ENCODE assay signal across 32 cellular contexts in genomic region chrX:70012756-70013155, GRCh38. TPM values are rescaled to one million over a fixed set of nuclear protein-coding genes. Genes with fewer than 3 reads are reported as not detected.
"Had no signal": no experiment of that assay in that cellular context is flagged by ENCODE, and none has a peak within 500 bp of the region (broad histone marks: within the 10 kb centered on the region; RNA-seq: fewer than 3 reads in every experiment).

No MANE protein-coding gene starts in this region.

- H3K27me3 ChIP-seq: gastroesophageal sphincter, right lobe of liver, testis, transverse colon had no signal

- H3K9me3 ChIP-seq: gastroesophageal sphincter, right lobe of liver, testis, transverse colon had no signal

- H3K36me3 ChIP-seq: gastroesophageal sphincter, right lobe of liver, transverse colon had no signal

- ATAC-seq: activated naive CD8-positive, alpha-beta T cell treated with anti-CD3 and anti-CD28 coated beads, Interleukin-2, amount 50 U/mL, for 24 hours; naive thymus-derived CD4-positive, alpha-beta T cell; right lobe of liver; T-helper 17 cell had no signal

- H3K4me1 ChIP-seq: right lobe of liver, testis, transverse colon had no signal

- H3K4me3 ChIP-seq: gastroesophageal sphincter, right lobe of liver, testis, transverse colon had no signal

- H3K27ac ChIP-seq: parathyroid adenoma, right lobe of liver, testis, transverse colon had no signal

- DNase-seq: activated CD4-positive, alpha-beta memory T cell treated with anti-CD3 and anti-CD28 coated beads, Interleukin-2, amount 10 ng/mL, durations not matched to agents 7 days and 5 days; activated CD4-positive, alpha-beta T cell treated with anti-CD3 and anti-CD28 coated beads for 1 hour; activated CD4-positive, alpha-beta T cell treated with anti-CD3 and anti-CD28 coated beads, Interleukin-2, amount 10 ng/mL, durations not matched to agents 7 days and 5 days; activated naive CD8-positive, alpha-beta T cell treated with anti-CD3 and anti-CD28 coated beads, Interleukin-2, amount 50 U/mL, for 24 hours; activated T-cell treated with anti-CD3 and anti-CD28 coated beads, Interleukin-2, amount 50 U/mL, for 48 hours; amygdala; central memory CD4-positive, alpha-beta T cell; hypothalamus; kidney glomerular epithelial cell; mammary epithelial cell; midbrain; naive thymus-derived CD4-positive, alpha-beta T cell; nucleus accumbens; right lobe of liver; stimulated activated CD4-positive, alpha-beta T cell treated with anti-CD3 and anti-CD28 coated beads, Interleukin-2, amount 100 ng/mL, for 48 hours; stimulated activated naive CD4-positive, alpha-beta T cell treated with Interleukin-2 at 50 U/mL for 16 hours; T-helper 17 cell; T1000; transverse colon had no signal

RNA-seq across cellular contexts. Expression of gene AWAT2, which starts 37.0 kb away (rescaled TPM):
- total RNA-seq: activated CD4-positive, alpha-beta memory T cell treated with anti-CD3 and anti-CD28 coated beads, Interleukin-2, amount 10 ng/mL, durations not matched to agents 7 days and 5 days; activated CD4-positive, alpha-beta T cell treated with anti-CD3 and anti-CD28 coated beads, Interleukin-2, amount 10 ng/mL, durations not matched to agents 7 days and 5 days; activated T-helper 2 cell treated with anti-CD3 and anti-CD28 coated beads, Interferon-gamma antibody, Interleukin-2, Interleukin-4, amounts not matched to agents 10 μg/mL and 5 μg/mL and 100 μg/mL, durations not matched to agents 14 hours and 24 hours and 36 hours; fibroblast of lung; fibroblast of villous mesenchyme; gastroesophageal sphincter; liver; naive thymus-derived CD4-positive, alpha-beta T cell; right lobe of liver; skeletal muscle tissue; T-helper 17 cell; transverse colon; urinary bladder had no signal
- polyA plus RNA-seq: esophagus; fibroblast of lung; liver; mammary epithelial cell; naive thymus-derived CD4-positive, alpha-beta T cell; neural cell; urinary bladder had no signal

RNA-seq across cellular contexts. Expression of gene OTUD6A, which starts 49.5 kb away (rescaled TPM):
- total RNA-seq: activated CD4-positive, alpha-beta memory T cell treated with anti-CD3 and anti-CD28 coated beads, Interleukin-2, amount 10 ng/mL, durations not matched to agents 7 days and 5 days; activated CD4-positive, alpha-beta T cell treated with anti-CD3 and anti-CD28 coated beads, Interleukin-2, amount 10 ng/mL, durations not matched to agents 7 days and 5 days; activated T-helper 2 cell treated with anti-CD3 and anti-CD28 coated beads, Interferon-gamma antibody, Interleukin-2, Interleukin-4, amounts not matched to agents 10 μg/mL and 5 μg/mL and 100 μg/mL, durations not matched to agents 14 hours and 24 hours and 36 hours; endothelial cell of umbilical vein; fibroblast of lung; fibroblast of villous mesenchyme; gastroesophageal sphincter; liver; mammary epithelial cell; naive thymus-derived CD4-positive, alpha-beta T cell; pulmonary artery endothelial cell; right lobe of liver; skeletal muscle tissue; T-helper 17 cell; transverse colon; urinary bladder had no signal
- polyA plus RNA-seq: endothelial cell of umbilical vein; esophagus; fibroblast of lung; liver; mammary epithelial cell; naive thymus-derived CD4-positive, alpha-beta T cell; neural cell; urinary bladder had no signal
